17 cellular contexts compared by ENCODE assay signal in genomic region chr9:133461975-133462374, GRCh38. TPM values are rescaled to one million over a fixed set of nuclear protein-coding genes. Genes with fewer than 3 reads are reported as not detected.
DNase-seq lines count a peak whose midpoint lies in the region; ATAC-seq and TF ChIP-seq lines count a peak whose summit lies in the region.
"Had no signal": no experiment of that assay in that cellular context is flagged by ENCODE, and none has a peak within 500 bp of the region (broad histone marks: within the 10 kb centered on the region; RNA-seq: fewer than 3 reads in every experiment).

No MANE protein-coding gene starts in this region.

- peak overlapping the region in 4 of 11 experiments; percentile 16 to 23 (median 18); a peak in 2 of 22 replicates for H3K9ac ChIP-seq in BLaER1 treated with 17β-estradiol and CSF1 and Interleukin-3, amounts not matched to agents 10 nM and 100 nM

- no peaks in the 10 kb centered on the region for H3K27me3 ChIP-seq in BLaER1 treated with 17β-estradiol and CSF1 and Interleukin-3, amounts not matched to agents 10 nM and 100 nM
- H3K27me3 ChIP-seq: adrenal gland, gastroesophageal sphincter had no signal

- no peak overlapping the region for H3K4me3 ChIP-seq in BLaER1 treated with 17β-estradiol and CSF1 and Interleukin-3, amounts not matched to agents 10 nM and 100 nM
- H3K4me3 ChIP-seq in mucosa of descending colon, result no peak overlapping the region
- H3K4me3 ChIP-seq in foreskin fibroblast (ENCODE audit: low read depth in 1 of 2, low read length in 2 of 2), result no peak overlapping the region
- H3K4me3 ChIP-seq: adrenal gland, gastroesophageal sphincter had no signal

- peaks cover 30 to 66% (median 57%) of the 10 kb centered on the region in 10 experiments for H3K4me1 ChIP-seq in BLaER1 treated with 17β-estradiol and CSF1 and Interleukin-3, amounts not matched to agents 10 nM and 100 nM
- peaks cover 9% of the 10 kb centered on the region for H3K4me1 ChIP-seq in mucosa of descending colon (ENCODE audit: low read depth)

- no peak for TF ChIP-seq POLR2A in erythroblast (IDR thresholded peaks at IDR 0.05; ENCODE audit: low read length)

- ATAC-seq in mucosa of descending colon, result no peak
- ATAC-seq: gastroesophageal sphincter, sciatic nerve, T-cell had no signal

- H3K4me1 Mint-ChIP-seq in brain (peaks cover 48% of the 10 kb centered on the region), endothelial cell (ENCODE audit: unreplicated experiment) (peaks cover 11% of the 10 kb centered on the region)

- peaks cover 3% of the 10 kb centered on the region for H3K36me3 Mint-ChIP-seq in brain
- peaks cover 4% of the 10 kb centered on the region for H3K36me3 Mint-ChIP-seq in endothelial cell (ENCODE audit: low read depth, unreplicated experiment)
- H3K36me3 Mint-ChIP-seq: T-cell had no signal

- no peak overlapping the region for H3K27ac ChIP-seq in BLaER1 treated with 17β-estradiol and CSF1 and Interleukin-3, amounts not matched to agents 10 nM and 100 nM

- peak overlapping the region; percentile 36 to 97 (median 79); a peak in 19 of 22 replicates for H3K4me2 ChIP-seq in BLaER1 treated with 17β-estradiol and CSF1 and Interleukin-3, amounts not matched to agents 10 nM and 100 nM

- intact Hi-C loops in mucosa of descending colon (cut with DNase I, micrococcal nuclease), result no loop called here

- TF ChIP-seq CTCF in GM12874 (IDR thresholded peaks at IDR 0.05; ENCODE audit: insufficient read depth, low read depth, low read length) (peak; percentile 17; the same call in 1 of the 2 replicates), brain (conservative IDR thresholded peaks at IDR 0.05) (no peak), mucosa of descending colon (IDR thresholded peaks at IDR 0.05) (no peak), foreskin fibroblast (IDR thresholded peaks at IDR 0.05; ENCODE audit: low read depth, low read length) (no peak), endothelial cell (IDR thresholded peaks at IDR 0.05; ENCODE audit: unreplicated experiment) (no peak)

- no peaks in the 10 kb centered on the region for H3K9me3 ChIP-seq in BLaER1 treated with 17β-estradiol and CSF1 and Interleukin-3, amounts not matched to agents 10 nM and 100 nM (replicated peaks in 1 of 11)
- H3K9me3 ChIP-seq in mucosa of descending colon, result no peaks in the 10 kb centered on the region
- H3K9me3 ChIP-seq: adrenal gland, gastroesophageal sphincter had no signal

- H3K27me3 Mint-ChIP-seq in brain, result peaks cover 4% of the 10 kb centered on the region
- H3K27me3 Mint-ChIP-seq in endothelial cell (ENCODE audit: unreplicated experiment), result peaks cover 3% of the 10 kb centered on the region
- H3K27me3 Mint-ChIP-seq: IgD-negative memory B cell, T-cell had no signal

- no peaks in the 10 kb centered on the region for H3K9me3 Mint-ChIP-seq in brain
- no peaks in the 10 kb centered on the region for H3K9me3 Mint-ChIP-seq in endothelial cell (ENCODE audit: unreplicated experiment)
- H3K9me3 Mint-ChIP-seq: IgD-negative memory B cell, T-cell had no signal

- DNase-seq in mucosa of descending colon (peak in 2 of 3 donors; percentile 25 to 46), foreskin fibroblast (no peak), endothelial cell (ENCODE audit: low spot score) (no peak), DMS153 treated with DMSO at 0.1 percent for 48 hours (lab: John Stamatoyannopoulos, UW; ENCODE audit: unreplicated experiment) (no peak), erythroblast (lab: John Stamatoyannopoulos, UW) (no peak)
- DNase-seq: adrenal gland; DMS153; NCI-H1048; NCI-H748 treated with DMSO at 0.1 percent for 48 hours; stimulated activated CD4-positive, alpha-beta T cell treated with anti-CD3 and anti-CD28 coated beads, Interleukin-1b, Interleukin-23, amount 100 ng/mL, for 48 hours; T-cell had no signal

- peak overlapping the region in 4 of 5 experiments; percentile 90 to 94 (median 91) for H3K4me3 Mint-ChIP-seq in brain
- H3K4me3 Mint-ChIP-seq in endothelial cell (ENCODE audit: unreplicated experiment), result no peak overlapping the region

- peaks cover 0 to 16% (median 0%) of the 10 kb centered on the region in 11 experiments; a peak in 6 of 22 replicates for H3K36me3 ChIP-seq in BLaER1 treated with 17β-estradiol and CSF1 and Interleukin-3, amounts not matched to agents 10 nM and 100 nM
- H3K36me3 ChIP-seq in mucosa of descending colon (ENCODE audit: low read depth), result no peaks in the 10 kb centered on the region
- H3K36me3 ChIP-seq: adrenal gland had no signal

- H4K20me1 ChIP-seq in BLaER1 treated with 17β-estradiol and CSF1 and Interleukin-3, amounts not matched to agents 10 nM and 100 nM, result peaks cover 0 to 57% (median 46%) of the 10 kb centered on the region in 11 experiments; a peak in 17 of 22 replicates

- H3K27ac Mint-ChIP-seq in brain, result peak overlapping the region in 3 of 5 experiments; percentile 84 to 96 (median 95)
- H3K27ac Mint-ChIP-seq in endothelial cell (ENCODE audit: unreplicated experiment), result no peak overlapping the region

RNA-seq across cellular contexts. Expression of gene CACFD1, which starts 2.2 kb away (rescaled TPM):
- 52.4 TPM for polyA plus RNA-seq in brain (ENCODE audit: insufficient read depth, low read depth, low replicate concordance)
- total RNA-seq in mucosa of descending colon, result 10 to 100 TPM; 42.7 to 84.2 (median 54.1) TPM
- total RNA-seq in endothelial cell (ENCODE audit: unreplicated experiment), result 34.3 TPM

RNA-seq across cellular contexts. Expression of gene SLC2A6, which starts 16.9 kb away (rescaled TPM):
- polyA plus RNA-seq in brain (ENCODE audit: insufficient read depth, low read depth, low replicate concordance), result 14.5 TPM
- total RNA-seq in mucosa of descending colon, result 1 to 10 TPM; 2.6 to 5.3 (median 2.8) TPM
- 32.5 TPM for total RNA-seq in endothelial cell (ENCODE audit: unreplicated experiment)

RNA-seq across cellular contexts. Expression of gene ADAMTS13, which starts 39.8 kb away (rescaled TPM):
- polyA plus RNA-seq in brain (ENCODE audit: insufficient read depth, low read depth, low replicate concordance), result 4.0 TPM
- total RNA-seq in mucosa of descending colon (1 to 10 TPM; 3.3 to 5.0 (median 3.6) TPM), endothelial cell (ENCODE audit: unreplicated experiment) (9.1 TPM)

RNA-seq across cellular contexts. Expression of gene REXO4, which starts 44.2 kb away (rescaled TPM):
- polyA plus RNA-seq in brain (ENCODE audit: insufficient read depth, low read depth, low replicate concordance), result 51.7 TPM
- total RNA-seq in mucosa of descending colon (10 to 100 TPM; 18.7 to 26.0 (median 20.1) TPM), endothelial cell (ENCODE audit: unreplicated experiment) (30.9 TPM)

Comparison
In these comparisons a context has a peak if more than half of its experiments do, and no peak if none do; other contexts are left out.
1. DNase-seq: peak in mucosa of descending colon (2 of 3); none in foreskin fibroblast (0 of 2), endothelial cell (single experiment), DMS153 treated with DMSO at 0.1 percent for 48 hours (single experiment) and erythroblast (0 of 2).